ENCODE assay signal across 1 cellular context in genomic region chr6:135025175-135025574, GRCh38.
TF ChIP-seq lines count a peak whose summit lies in the region.

No MANE protein-coding gene starts in this region.

TF ChIP-seq in K562, 482 proteins besides CTCF, POLR2A, EP300 and RAD21:
- TF ChIP-seq HIVEP1 (CRISPR knock-in tag; IDR thresholded peaks at IDR 0.05) (no peak), E2F4 (CRISPR knock-in tag; IDR thresholded peaks at IDR 0.05; ENCODE audit: low read depth) (no peak), ZNF3 (CRISPR knock-in tag; IDR thresholded peaks at IDR 0.05) (no peak), HNRNPH1 (optimal IDR thresholded peaks at IDR 0.05; ENCODE audit: low read depth, low read length) (no peak), ZNF274 (IDR thresholded peaks at IDR 0.05; ENCODE audit: borderline replicate concordance, low read depth, low read length) (no peak), BACH1 (tag; IDR thresholded peaks at IDR 0.05) (no peak), SMC3 (conservative IDR thresholded peaks at IDR 0.05; ENCODE audit: insufficient read depth, low read depth, low read length) (no peak)
